In genomic region chr14:60658909-60659585, GRCh38 we compare ENCODE assay signal across 1 cellular context.
A peak's percentile ranks its signal among the peaks of the same experiment; 100 is the strongest.
TF ChIP-seq lines count a peak whose summit lies in the region.

No MANE protein-coding gene starts in this region.

TF ChIP-seq in HEK293, 187 proteins besides CTCF, POLR2A, EP300 and RAD21 (continued from another document):
- no peak for TF ChIP-seq ZNF513 (tag by site-specific recombination; IDR thresholded peaks at IDR 0.05)
- peak; percentile 90 for TF ChIP-seq ZBTB21 (tag by site-specific recombination; IDR thresholded peaks at IDR 0.05)
- TF ChIP-seq SETDB1 (IDR thresholded peaks at IDR 0.05; ENCODE audit: insufficient read length, low read length) = no peak
- TF ChIP-seq ZNF19 (tag by site-specific recombination; IDR thresholded peaks at IDR 0.05; ENCODE audit: low read depth) = 0 out of 2 replicates have a peak, but pooled peaks have one; percentile 28
- TF ChIP-seq RBAK (tag by site-specific recombination; IDR thresholded peaks at IDR 0.05) = no peak
- TF ChIP-seq ZNF510 (tag by site-specific recombination; IDR thresholded peaks at IDR 0.05; ENCODE audit: insufficient replicate concordance) = no peak
- no peak for TF ChIP-seq ZBTB20 (tag by site-specific recombination; IDR thresholded peaks at IDR 0.05)
- no peak for TF ChIP-seq ZNF776 (tag by site-specific recombination; IDR thresholded peaks at IDR 0.05; ENCODE audit: borderline replicate concordance)
- no peak for TF ChIP-seq GLIS2 (tag by site-specific recombination; IDR thresholded peaks at IDR 0.05)
- TF ChIP-seq HOXA7 (CRISPR knock-in tag; IDR thresholded peaks at IDR 0.05; ENCODE audit: borderline replicate concordance) = no peak
- peak; percentile 64 for TF ChIP-seq KLF8 (tag by site-specific recombination; IDR thresholded peaks at IDR 0.05)
- no peak for TF ChIP-seq GLI4 (tag by site-specific recombination; IDR thresholded peaks at IDR 0.05)
- TF ChIP-seq ZNF23 (tag by site-specific recombination; IDR thresholded peaks at IDR 0.05; ENCODE audit: borderline replicate concordance) = no peak
- TF ChIP-seq ZNF311 (tag by site-specific recombination; IDR thresholded peaks at IDR 0.05; ENCODE audit: borderline replicate concordance) = no peak
- no peak for TF ChIP-seq ZSCAN18 (tag by site-specific recombination; IDR thresholded peaks at IDR 0.05)
- TF ChIP-seq ZBTB8A (tag by site-specific recombination; IDR thresholded peaks at IDR 0.05) = peak; percentile 54; the same call in 1 of the 2 replicates
- no peak for TF ChIP-seq ZNF426 (tag by site-specific recombination; IDR thresholded peaks at IDR 0.05)
- TF ChIP-seq PATZ1 (tag by site-specific recombination; IDR thresholded peaks at IDR 0.05) = peak; percentile 48
- TF ChIP-seq OVOL3 (tag by site-specific recombination; IDR thresholded peaks at IDR 0.05) = peak; percentile 55; the same call in 1 of the 2 replicates
- no peak for TF ChIP-seq ZNF473 (tag by site-specific recombination; IDR thresholded peaks at IDR 0.05)
- no peak for TF ChIP-seq ZNF2 (tag by site-specific recombination; IDR thresholded peaks at IDR 0.05)
- no peak for TF ChIP-seq ZNF266 (tag by site-specific recombination; IDR thresholded peaks at IDR 0.05; ENCODE audit: low read depth)
- TF ChIP-seq KLF9 (tag by site-specific recombination; IDR thresholded peaks at IDR 0.05; ENCODE audit: low read depth) = no peak
- peak; percentile 96 for TF ChIP-seq ZNF843 (tag by site-specific recombination; IDR thresholded peaks at IDR 0.05)
- TF ChIP-seq ZBTB11 (tag by site-specific recombination; conservative IDR thresholded peaks at IDR 0.05; ENCODE audit: low read depth) = no peak
- TF ChIP-seq KLF1 (tag by site-specific recombination; IDR thresholded peaks at IDR 0.05) = no peak
- no peak for TF ChIP-seq ZNF549 (tag by site-specific recombination; IDR thresholded peaks at IDR 0.05)
- peak; percentile 10; the same call in 1 of the 2 replicates for TF ChIP-seq PRDM1 (tag by site-specific recombination; IDR thresholded peaks at IDR 0.05)
- TF ChIP-seq ZNF654 (tag by site-specific recombination; IDR thresholded peaks at IDR 0.05; ENCODE audit: low read depth) = peak; percentile 3; the same call in 1 of the 2 replicates
- 0 out of 2 replicates have a peak, but pooled peaks have one; percentile 17 for TF ChIP-seq ZNF324 (tag by site-specific recombination; IDR thresholded peaks at IDR 0.05)
- no peak for TF ChIP-seq ZNF792 (tag by site-specific recombination; IDR thresholded peaks at IDR 0.05)
- no peak for TF ChIP-seq ZNF768 (tag by site-specific recombination; IDR thresholded peaks at IDR 0.05)
- no peak for TF ChIP-seq ZNF280C (tag by site-specific recombination; IDR thresholded peaks at IDR 0.05)
- 0 out of 2 replicates have a peak, but pooled peaks have one; percentile 20 for TF ChIP-seq ZFP37 (tag by site-specific recombination; IDR thresholded peaks at IDR 0.05)
- no peak for TF ChIP-seq ZNF223 (tag by site-specific recombination; IDR thresholded peaks at IDR 0.05)
- no peak for TF ChIP-seq ZNF157 (tag by site-specific recombination; IDR thresholded peaks at IDR 0.05)
- TF ChIP-seq ZNF239 (tag by site-specific recombination; IDR thresholded peaks at IDR 0.05) = no peak
- TF ChIP-seq GFI1B (tag by site-specific recombination; IDR thresholded peaks at IDR 0.05) = no peak; the same call in 1 of the 2 replicates
- TF ChIP-seq ZNF16 (tag by site-specific recombination; IDR thresholded peaks at IDR 0.05; ENCODE audit: low read depth) = no peak
- TF ChIP-seq ZSCAN30 (tag by site-specific recombination; IDR thresholded peaks at IDR 0.05) = 0 out of 2 replicates have a peak, but pooled peaks have one; percentile 5
- TF ChIP-seq YY1 (tag by site-specific recombination; IDR thresholded peaks at IDR 0.05) = no peak
- TF ChIP-seq GLIS1 (tag by site-specific recombination; IDR thresholded peaks at IDR 0.05) = peak; percentile 42; the same call in 1 of the 2 replicates
- no peak for TF ChIP-seq ZNF211 (tag by site-specific recombination; IDR thresholded peaks at IDR 0.05; ENCODE audit: low read depth)
- no peak for TF ChIP-seq ZFP41 (tag by site-specific recombination; IDR thresholded peaks at IDR 0.05; ENCODE audit: borderline replicate concordance)
- 0 out of 2 replicates have a peak, but pooled peaks have one; percentile 7 for TF ChIP-seq ZNF518A (tag by site-specific recombination; conservative IDR thresholded peaks at IDR 0.05; ENCODE audit: low read depth)
- no peak for TF ChIP-seq ZNF624 (tag by site-specific recombination; IDR thresholded peaks at IDR 0.05)
- no peak for TF ChIP-seq ZNF280D (tag by site-specific recombination; IDR thresholded peaks at IDR 0.05)
- TF ChIP-seq ZNF707 (tag by site-specific recombination; IDR thresholded peaks at IDR 0.05) = no peak
- peak; percentile 87 for TF ChIP-seq ZXDB (tag by site-specific recombination; IDR thresholded peaks at IDR 0.05)
